Comparison of ENCODE assay signal across 12 cellular contexts in genomic region chr7:157684157-157684595, GRCh38.
DNase-seq lines count a peak whose midpoint lies in the region; ATAC-seq and TF ChIP-seq lines count a peak whose summit lies in the region.
"Had no signal": no experiment of that assay in that cellular context is flagged by ENCODE, and none has a peak within 500 bp of the region (broad histone marks: within the 10 kb centered on the region; RNA-seq: fewer than 3 reads in every experiment).

No MANE protein-coding gene starts in this region.

- H3K27ac ChIP-seq in CD4-positive, alpha-beta memory T cell (ENCODE audit: low read depth, low read length): no peak overlapping the region
- no peak overlapping the region for H3K27ac ChIP-seq in coronary artery
- H3K27ac ChIP-seq: PC-9, thyroid gland had no signal

- peaks cover 0 to 2% (median 0%) of the 10 kb centered on the region in 8 donors for H3K9me3 Mint-ChIP-seq in CD4-positive, alpha-beta memory T cell
- H3K9me3 Mint-ChIP-seq in naive thymus-derived CD8-positive, alpha-beta T cell: no peaks in the 10 kb centered on the region
- H3K9me3 Mint-ChIP-seq in endothelial cell (ENCODE audit: unreplicated experiment): peaks cover 47% of the 10 kb centered on the region
- peaks cover 4% of the 10 kb centered on the region; the same call in 1 of the 2 replicates for H3K9me3 Mint-ChIP-seq in HFFc6

- H3K4me1 ChIP-seq in CD4-positive, alpha-beta memory T cell (ENCODE audit: insufficient read depth, low read length): peaks cover 9% of the 10 kb centered on the region

- no peak overlapping the region for H3K27ac Mint-ChIP-seq in CD4-positive, alpha-beta memory T cell
- no peak overlapping the region for H3K27ac Mint-ChIP-seq in naive thymus-derived CD8-positive, alpha-beta T cell
- H3K27ac Mint-ChIP-seq in endothelial cell (ENCODE audit: unreplicated experiment) (no peak overlapping the region), HFFc6 (no peak overlapping the region)

- no peaks in the 10 kb centered on the region for H3K9me3 ChIP-seq in CD4-positive, alpha-beta memory T cell (ENCODE audit: control insufficient read depth in 1 of 2, low read length in 2 of 2)
- H3K9me3 ChIP-seq: thyroid gland had no signal

- H3K4me1 Mint-ChIP-seq in CD4-positive, alpha-beta memory T cell: peaks cover 14 to 43% (median 22%) of the 10 kb centered on the region in 4 donors
- H3K4me1 Mint-ChIP-seq in naive thymus-derived CD8-positive, alpha-beta T cell: peaks cover 8 to 31% (median 28%) of the 10 kb centered on the region in 4 donors
- H3K4me1 Mint-ChIP-seq in endothelial cell (ENCODE audit: unreplicated experiment) (no peaks in the 10 kb centered on the region), HFFc6 (ENCODE audit: low read depth) (no peaks in the 10 kb centered on the region)

- no peak for TF ChIP-seq CTCF in BJ (IDR thresholded peaks at IDR 0.05; ENCODE audit: insufficient read depth, low read depth, low read length)
- no peak for TF ChIP-seq CTCF in coronary artery (IDR thresholded peaks at IDR 0.05)
- TF ChIP-seq CTCF in endothelial cell (IDR thresholded peaks at IDR 0.05; ENCODE audit: unreplicated experiment): no peak
- no peak for TF ChIP-seq CTCF in HFFc6 (IDR thresholded peaks at IDR 0.05)

- no peak for DNase-seq in BJ (ENCODE audit: low read depth)
- no peak for DNase-seq in CD4-positive, alpha-beta memory T cell
- DNase-seq in coronary artery (ENCODE audit: low spot score): peak; percentile 22
- DNase-seq in naive thymus-derived CD8-positive, alpha-beta T cell: no peak
- no peak for DNase-seq in endothelial cell (ENCODE audit: low spot score)
- DNase-seq in HFFc6: no peak
- no peak for DNase-seq in putamen (ENCODE audit: low spot score)
- DNase-seq in NCI-H2081 (lab: John Stamatoyannopoulos, UW): no peak
- DNase-seq: mammary epithelial cell, PC-9, T1000, thyroid gland had no signal

- H3K36me3 Mint-ChIP-seq in CD4-positive, alpha-beta memory T cell: peaks cover 0 to 2% of the 10 kb centered on the region in 2 donors
- H3K36me3 Mint-ChIP-seq in naive thymus-derived CD8-positive, alpha-beta T cell: no peaks in the 10 kb centered on the region
- peaks cover 16% of the 10 kb centered on the region for H3K36me3 Mint-ChIP-seq in endothelial cell (ENCODE audit: low read depth, unreplicated experiment)
- no peaks in the 10 kb centered on the region for H3K36me3 Mint-ChIP-seq in HFFc6 (ENCODE audit: low read depth)

- peaks cover 57 to 61% of the 10 kb centered on the region in 2 donors for H3K27me3 Mint-ChIP-seq in CD4-positive, alpha-beta memory T cell
- peaks cover 50 to 80% (median 70%) of the 10 kb centered on the region in 5 donors for H3K27me3 Mint-ChIP-seq in naive thymus-derived CD8-positive, alpha-beta T cell
- H3K27me3 Mint-ChIP-seq in endothelial cell (ENCODE audit: unreplicated experiment): peaks cover 2% of the 10 kb centered on the region
- peaks cover 42% of the 10 kb centered on the region for H3K27me3 Mint-ChIP-seq in HFFc6 (ENCODE audit: insufficient read depth)

- POLR2A ChIA-PET in BJ (lab: Charles Lee): no interaction called here
- POLR2A ChIA-PET in CD4-positive, alpha-beta memory T cell (lab: Charles Lee; ENCODE audit: partially characterized antibody): no interaction called here
- POLR2A ChIA-PET in naive thymus-derived CD8-positive, alpha-beta T cell (lab: Charles Lee): interaction anchor here (0.9 kb wide), 1 partner anchor 13 kb away, joined by 3 read pairs; no protein-coding TSS in a partner anchor

- H3K4me3 ChIP-seq in BJ (ENCODE audit: low read depth, low read length): peak overlapping the region; percentile 10
- no peak overlapping the region for H3K4me3 ChIP-seq in CD4-positive, alpha-beta memory T cell (ENCODE audit: low read length in 2 of 2)
- H3K4me3 ChIP-seq in coronary artery: peak overlapping the region; percentile 59
- H3K4me3 ChIP-seq: PC-9, thyroid gland had no signal

- no peaks in the 10 kb centered on the region for H3K27me3 ChIP-seq in BJ (ENCODE audit: control insufficient read depth, insufficient read depth, low read length)
- H3K27me3 ChIP-seq in CD4-positive, alpha-beta memory T cell (ENCODE audit: insufficient read depth, low read length): peaks cover 68% of the 10 kb centered on the region

- no peak for ATAC-seq in naive thymus-derived CD8-positive, alpha-beta T cell

- CTCF ChIA-PET in BJ (lab: Yijun Ruan, JAX): no interaction called here
- CTCF ChIA-PET in CD4-positive, alpha-beta memory T cell (lab: Charles Lee; ENCODE audit: partially characterized antibody): no interaction called here

- H3K4me3 Mint-ChIP-seq in CD4-positive, alpha-beta memory T cell: peak overlapping the region in 6 of 8 donors; percentile 21 to 69 (median 64)
- H3K4me3 Mint-ChIP-seq in naive thymus-derived CD8-positive, alpha-beta T cell: peak overlapping the region; percentile 3 to 69 (median 48)
- H3K4me3 Mint-ChIP-seq in endothelial cell (ENCODE audit: unreplicated experiment) (no peak overlapping the region), HFFc6 (no peak overlapping the region)

- H3K36me3 ChIP-seq in BJ (ENCODE audit: control insufficient read depth, insufficient read depth, low read length): no peaks in the 10 kb centered on the region
- H3K36me3 ChIP-seq in CD4-positive, alpha-beta memory T cell (ENCODE audit: insufficient read depth, low read length): no peaks in the 10 kb centered on the region
- H3K36me3 ChIP-seq: thyroid gland had no signal

- intact Hi-C loops in CD4-positive, alpha-beta memory T cell (cut with micrococcal nuclease): loop anchor here (10.0 kb wide), 1 partner anchor 249 kb away; no protein-coding TSS in a partner anchor

Comparison
In these comparisons a context has a peak if more than half of its experiments do, and no peak if none do; other contexts are left out.
1. H3K4me3 ChIP-seq: peak in BJ (single experiment) and coronary artery (single experiment); none in CD4-positive, alpha-beta memory T cell (0 of 2).
2. H3K4me3 Mint-ChIP-seq: peak in CD4-positive, alpha-beta memory T cell (6 of 8) and naive thymus-derived CD8-positive, alpha-beta T cell (10 of 10); none in endothelial cell (single experiment) and HFFc6 (single experiment).